Comparison of ENCODE assay signal across 8 cellular contexts in genomic region chr6:111985202-111985731, GRCh38.
DNase-seq lines count a peak whose midpoint lies in the region; ATAC-seq lines count a peak whose summit lies in the region.

No MANE protein-coding gene starts in this region.

- intact Hi-C loops in activated CD4-positive, alpha-beta T cell treated with anti-CD3 and anti-CD28 coated beads for 36 hours (cut with DNase I, micrococcal nuclease), result loop anchor here in 1 of 2 experiments (1.0 kb wide), 1 partner anchor 12 kb away; no protein-coding TSS in a partner anchor
- intact Hi-C loops in posterior vena cava (cut with DNase I), result loop anchor here in 1 of 2 donors (10.0 kb wide), 1 partner anchor 110 kb away; the partner anchor contains the start of gene FYN

- H3K4me3 Mint-ChIP-seq in activated CD4-positive, alpha-beta T cell treated with anti-CD3 and anti-CD28 coated beads for 36 hours, result no peak overlapping the region

- peaks cover 83% of the 10 kb centered on the region for H3K4me1 Mint-ChIP-seq in activated CD4-positive, alpha-beta T cell treated with anti-CD3 and anti-CD28 coated beads for 36 hours

- no peaks in the 10 kb centered on the region for H3K27me3 Mint-ChIP-seq in activated CD4-positive, alpha-beta T cell treated with anti-CD3 and anti-CD28 coated beads for 36 hours

- peaks cover 12% of the 10 kb centered on the region for H3K9me3 Mint-ChIP-seq in activated CD4-positive, alpha-beta T cell treated with anti-CD3 and anti-CD28 coated beads for 36 hours (ENCODE audit: low read depth)

- ATAC-seq in activated CD4-positive, alpha-beta T cell treated with anti-CD3 and anti-CD28 coated beads for 36 hours, result peak; percentile 87
- ATAC-seq in GM21381 (IDR thresholded peaks at IDR 0.05; ENCODE audit: unreplicated experiment), result no peak
- no peak for ATAC-seq in HG02571 (IDR thresholded peaks at IDR 0.05; ENCODE audit: unreplicated experiment)

- peaks cover 15% of the 10 kb centered on the region for H3K36me3 Mint-ChIP-seq in activated CD4-positive, alpha-beta T cell treated with anti-CD3 and anti-CD28 coated beads for 36 hours (ENCODE audit: low read depth)

- CTCF ChIA-PET in activated CD4-positive, alpha-beta T cell treated with anti-CD3 and anti-CD28 coated beads for 36 hours (lab: Charles Lee), result interaction anchor here (0.5 to 2.0 kb wide), 9 partner anchors 11 to 268 kb away, joined by 3 to 17 read pairs (median 4); partner anchors contain the start of gene FYN

- DNase-seq in activated T-cell treated with anti-CD3 and anti-CD28 coated beads for 24 hours (ENCODE audit: low read depth) (peak; percentile 33), fibroblast of the conjunctiva (ENCODE audit: low read depth) (peak; percentile 32), posterior vena cava (ENCODE audit: low spot score) (no peak)
- no peak for DNase-seq in activated T-cell treated with anti-CD3 and anti-CD28 coated beads, Interleukin-2, amount 50 U/mL, for 1 hour
- peak; percentile 63 for DNase-seq in activated CD4-positive, alpha-beta T cell treated with anti-CD3 and anti-CD28 coated beads for 36 hours
- DNase-seq in stimulated activated CD8-positive, alpha-beta memory T cell treated with anti-CD3 and anti-CD28 coated beads, Interleukin-4, amount 100 ng/mL, for 48 hours, result peak; percentile 47

- H3K27ac Mint-ChIP-seq in activated CD4-positive, alpha-beta T cell treated with anti-CD3 and anti-CD28 coated beads for 36 hours, result peak overlapping the region; percentile 94

- POLR2A ChIA-PET in activated CD4-positive, alpha-beta T cell treated with anti-CD3 and anti-CD28 coated beads for 36 hours (lab: Charles Lee), result interaction anchor here (0.6 to 1.2 kb wide), 5 partner anchors 10 to 500 kb away, joined by 3 to 6 read pairs (median 3); partner anchors contain the start of gene FYN

Comparison
In these comparisons a context has a peak if more than half of its experiments do, and no peak if none do; other contexts are left out.
1. DNase-seq: peak in activated T-cell treated with anti-CD3 and anti-CD28 coated beads for 24 hours (single experiment), activated CD4-positive, alpha-beta T cell treated with anti-CD3 and anti-CD28 coated beads for 36 hours (single experiment), fibroblast of the conjunctiva (single experiment) and stimulated activated CD8-positive, alpha-beta memory T cell treated with anti-CD3 and anti-CD28 coated beads, Interleukin-4, amount 100 ng/mL, for 48 hours (single experiment); none in activated T-cell treated with anti-CD3 and anti-CD28 coated beads, Interleukin-2, amount 50 U/mL, for 1 hour (single experiment) and posterior vena cava (single experiment).